18 cellular contexts compared by ENCODE assay signal in the genomic region with DNA sequence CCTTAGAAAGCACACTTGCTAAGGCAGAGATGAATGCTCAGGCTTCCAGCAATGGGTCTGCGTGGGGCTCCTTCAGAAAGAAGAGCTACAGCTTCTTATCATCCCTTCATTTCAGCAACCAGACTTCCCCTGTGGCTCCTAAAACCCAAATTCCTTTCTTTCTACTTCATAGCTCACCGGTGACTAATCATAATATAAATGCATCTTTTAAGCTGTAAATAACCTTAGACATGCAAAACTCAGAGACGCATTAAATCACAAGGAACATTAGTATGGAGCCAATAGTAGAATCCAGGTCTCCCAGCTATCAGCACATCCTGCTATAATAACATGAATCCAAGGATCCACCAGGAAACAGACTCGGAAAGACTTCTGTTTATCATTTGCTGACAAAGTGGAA.
DNase-seq lines count a peak whose midpoint lies in the region; ATAC-seq, FAIRE-seq and TF ChIP-seq lines count a peak whose summit lies in the region.
"Had no signal": no experiment of that assay in that cellular context is flagged by ENCODE, and none has a peak within 500 bp of the region (broad histone marks: within the 10 kb centered on the region; RNA-seq: fewer than 3 reads in every experiment).

No MANE protein-coding gene starts in this region.

- H3K36me3 ChIP-seq in keratinocyte (ENCODE audit: control insufficient read depth in 2 of 2, extremely low read depth in 1 of 2, insufficient read depth in 2 of 2, low read length in 2 of 2), result no peaks in the 10 kb centered on the region
- H3K36me3 ChIP-seq: esophagus muscularis mucosa had no signal

- CTCF ChIA-PET in AG04450 (lab: Charles Lee), result no interaction called here

- dilution Hi-C loops in keratinocyte (cut with MboI; ENCODE audit: extremely low pct_ligation_motif_present, low sequenced_read_pairs), result no loop called here

- peak overlapping the region; percentile 22 for H3K4me2 ChIP-seq in keratinocyte (ENCODE audit: control insufficient read depth, extremely low read depth, insufficient read depth, low read depth, low read length)

- H3K9me3 ChIP-seq in AG04450 (ENCODE audit: control insufficient read depth, insufficient read depth, low read length) (no peaks in the 10 kb centered on the region), keratinocyte (ENCODE audit: control insufficient read depth, low read depth, low read length) (no peaks in the 10 kb centered on the region)

- no peak overlapping the region for H3K9ac ChIP-seq in keratinocyte (ENCODE audit: control insufficient read depth, extremely low read depth, insufficient read depth, low read length)

- H3K27me3 ChIP-seq in AG04450 (ENCODE audit: control insufficient read depth, insufficient read depth, low read length) (no peaks in the 10 kb centered on the region), keratinocyte (ENCODE audit: control insufficient read depth, extremely low read depth, insufficient read depth, low read length) (no peaks in the 10 kb centered on the region)
- H3K27me3 ChIP-seq: esophagus muscularis mucosa had no signal

- H3K27ac ChIP-seq in AG04450 (ENCODE audit: low read depth, low read length), result no peak overlapping the region
- H3K27ac ChIP-seq in keratinocyte (ENCODE audit: control insufficient read depth, insufficient read depth, low read length), result no peak overlapping the region
- H3K27ac ChIP-seq: esophagus muscularis mucosa had no signal

- H3K79me2 ChIP-seq in keratinocyte (ENCODE audit: control insufficient read depth, insufficient read depth, low read length), result no peaks in the 10 kb centered on the region

- no peaks in the 10 kb centered on the region for H3K9me1 ChIP-seq in keratinocyte (ENCODE audit: control insufficient read depth, extremely low read depth, insufficient read depth, low read length)

- peak; percentile 58 for FAIRE-seq in keratinocyte (lab: Jason Lieb, UNC)
- FAIRE-seq: G401.6 had no signal

- POLR2A ChIA-PET in AG04450 (lab: Yijun Ruan, JAX), result no interaction called here

- H3K4me1 ChIP-seq in keratinocyte (ENCODE audit: control insufficient read depth, extremely low read depth, insufficient read depth, low read length), result peaks cover 9% of the 10 kb centered on the region
- H3K4me1 ChIP-seq: esophagus muscularis mucosa had no signal

- H4K20me1 ChIP-seq in keratinocyte (ENCODE audit: control insufficient read depth, extremely low read depth, insufficient read depth, low read length), result no peaks in the 10 kb centered on the region

- no peak for TF ChIP-seq CTCF in AG04450 (IDR thresholded peaks at IDR 0.05; ENCODE audit: low read depth, low read length)
- TF ChIP-seq CTCF in keratinocyte (optimal IDR thresholded peaks at IDR 0.05 in 1 of 3, IDR thresholded peaks at IDR 0.05 in 1 of 3, conservative IDR thresholded peaks at IDR 0.05 in 1 of 3; ENCODE audit: extremely low read depth in 1 of 3, insufficient read depth in 2 of 3, low read length in 3 of 3), result no peak

- no peak for ATAC-seq in HG02610 (IDR thresholded peaks at IDR 0.05; ENCODE audit: unreplicated experiment)
- no peak for ATAC-seq in HG03520 (IDR thresholded peaks at IDR 0.05; ENCODE audit: unreplicated experiment)

- H3K4me3 ChIP-seq in AG04450 (ENCODE audit: low read depth, low read length) (no peak overlapping the region), keratinocyte (ENCODE audit: control insufficient read depth in 2 of 3, extremely low read depth in 1 of 3, insufficient read depth in 2 of 3, low read depth in 1 of 3, low read length in 3 of 3) (no peak overlapping the region)
- H3K4me3 ChIP-seq: esophagus muscularis mucosa had no signal

- DNase-seq in AG04450 (ENCODE audit: low read depth, low spot score), result peak; percentile 2
- peak; percentile 52 for DNase-seq in HCEC 1CT
- peak; percentile 67 for DNase-seq in astrocyte of the hippocampus (ENCODE audit: low read depth, low spot score)
- DNase-seq in keratinocyte (ENCODE audit: low read depth, low spot score), result no peak
- DNase-seq in NCI-H2081 treated with DMSO at 0.1 percent for 48 hours (lab: John Stamatoyannopoulos, UW), result no peak
- no peak for DNase-seq in middle frontal gyrus (ENCODE audit: extremely low spot score, low spot score)
- DNase-seq: activated CD4-positive, alpha-beta memory T cell treated with anti-CD3 and anti-CD28 coated beads, Interleukin-2, amount 10 ng/mL, durations not matched to agents 7 days and 5 days; activated naive CD4-positive, alpha-beta T cell treated with Interleukin-2 at 50 U/mL for 16 hours; AML-193; NCI-H1092 treated with DMSO at 0.1 percent for 48 hours; nephron progenitor cell; RPMI8226; stimulated activated CD8-positive, alpha-beta memory T cell treated with anti-CD3 and anti-CD28 coated beads, Interleukin-4, amount 100 ng/mL, for 48 hours; T-helper 9 cell had no signal

- H2AFZ ChIP-seq in keratinocyte (ENCODE audit: control insufficient read depth, low read length), result peak overlapping the region; percentile 0

Comparison
In these comparisons a context has a peak if more than half of its experiments do, and no peak if none do; other contexts are left out.
1. DNase-seq: peak in AG04450 (single experiment), HCEC 1CT (single experiment) and astrocyte of the hippocampus (single experiment); none in keratinocyte (single experiment), NCI-H2081 treated with DMSO at 0.1 percent for 48 hours (single experiment) and middle frontal gyrus (single experiment).